ENCODE assay signal across 16 cellular contexts in genomic region chr2:27135471-27135955, GRCh38. TPM values are rescaled to one million over a fixed set of nuclear protein-coding genes. Genes with fewer than 3 reads are reported as not detected.
DNase-seq lines count a peak whose midpoint lies in the region; ATAC-seq and TF ChIP-seq lines count a peak whose summit lies in the region.
"Had no signal": no experiment of that assay in that cellular context is flagged by ENCODE, and none has a peak within 500 bp of the region (broad histone marks: within the 10 kb centered on the region; RNA-seq: fewer than 3 reads in every experiment).

No MANE protein-coding gene starts in this region.

- H3K36me3 ChIP-seq in OCI-LY3 (replicated peaks; ENCODE audit: low read depth, low read length) = peaks cover 26% of the 10 kb centered on the region

- no peaks in the 10 kb centered on the region for H3K9me3 ChIP-seq in OCI-LY3 (ENCODE audit: insufficient read depth, low read length)
- H3K9me3 ChIP-seq: esophagus muscularis mucosa had no signal

- no peak for TF ChIP-seq POLR2A in GM18505 (IDR thresholded peaks at IDR 0.05; ENCODE audit: borderline replicate concordance, extremely low read depth, insufficient read depth, insufficient read length)

- H3K9me3 Mint-ChIP-seq in activated T-cell treated with anti-CD3 and anti-CD28 coated beads, Interleukin-2, amount 50 U/mL, for 72 hours = no peaks in the 10 kb centered on the region
- H3K9me3 Mint-ChIP-seq in effector memory CD8-positive, alpha-beta T cell = no peaks in the 10 kb centered on the region
- no peaks in the 10 kb centered on the region for H3K9me3 Mint-ChIP-seq in stimulated activated effector memory CD8-positive, alpha-beta T cell treated with anti-CD3 and anti-CD28 coated beads, Interleukin-12 subunit alpha, Interleukin-12 subunit beta, amount 100 ng/mL, for 72 hours

- H3K4me1 Mint-ChIP-seq in activated T-cell treated with anti-CD3 and anti-CD28 coated beads, Interleukin-2, amount 50 U/mL, for 72 hours (ENCODE audit: low read depth) = peaks cover 20% of the 10 kb centered on the region
- peaks cover 18 to 29% of the 10 kb centered on the region in 2 donors for H3K4me1 Mint-ChIP-seq in effector memory CD8-positive, alpha-beta T cell (ENCODE audit: low read depth in 2 of 2)
- H3K4me1 Mint-ChIP-seq in stimulated activated effector memory CD8-positive, alpha-beta T cell treated with anti-CD3 and anti-CD28 coated beads, Interleukin-12 subunit alpha, Interleukin-12 subunit beta, amount 100 ng/mL, for 72 hours = peaks cover 22% of the 10 kb centered on the region

- no peaks in the 10 kb centered on the region for H3K27me3 ChIP-seq in OCI-LY3 (ENCODE audit: low read depth, low read length)
- H3K27me3 ChIP-seq: brain microvascular endothelial cell, esophagus muscularis mucosa had no signal

- peak overlapping the region; percentile 50 for H3K27ac Mint-ChIP-seq in activated T-cell treated with anti-CD3 and anti-CD28 coated beads, Interleukin-2, amount 50 U/mL, for 72 hours
- H3K27ac Mint-ChIP-seq in effector memory CD8-positive, alpha-beta T cell = peak overlapping the region in 1 of 2 donors; percentile 91
- H3K27ac Mint-ChIP-seq in stimulated activated effector memory CD8-positive, alpha-beta T cell treated with anti-CD3 and anti-CD28 coated beads, Interleukin-12 subunit alpha, Interleukin-12 subunit beta, amount 100 ng/mL, for 72 hours = peak overlapping the region; percentile 97

- H2AFZ ChIP-seq in OCI-LY3 (ENCODE audit: low read depth, low read length) = 0 out of 2 replicates have a peak overlapping the region, but pooled peaks have one; percentile 71

- H3K4me3 ChIP-seq in OCI-LY3 (ENCODE audit: low read length) = no peak overlapping the region

- H4K20me1 ChIP-seq in OCI-LY3 (ENCODE audit: insufficient read depth, low read length) = peaks cover 4% of the 10 kb centered on the region

- no peak overlapping the region for H3K27ac ChIP-seq in OCI-LY3 (ENCODE audit: low read length)
- H3K27ac ChIP-seq: brain microvascular endothelial cell had no signal

- H3K4me1 ChIP-seq in OCI-LY3 (ENCODE audit: low read length) = peaks cover 12% of the 10 kb centered on the region

- peaks cover 21% of the 10 kb centered on the region for H3K79me2 ChIP-seq in OCI-LY3 (ENCODE audit: low read length)

- H3K4me2 ChIP-seq in OCI-LY3 (ENCODE audit: low read length) = no peak overlapping the region; the same call in 1 of the 2 replicates

- no peak for DNase-seq in activated T-cell treated with anti-CD3 and anti-CD28 coated beads, Interleukin-2, amount 50 U/mL, for 72 hours
- DNase-seq in activated T-cell treated with anti-CD3 and anti-CD28 coated beads for 4 hours = no peak
- DNase-seq in effector memory CD8-positive, alpha-beta T cell = no peak
- DNase-seq in stimulated activated effector memory CD8-positive, alpha-beta T cell treated with anti-CD3 and anti-CD28 coated beads, Interleukin-12 subunit alpha, Interleukin-12 subunit beta, amount 100 ng/mL, for 72 hours (ENCODE audit: low spot score in 2 of 2) = no peak
- DNase-seq in SW 1271 (lab: John Stamatoyannopoulos, UW) = no peak
- DNase-seq in left ventricle myocardium superior = no peak
- DNase-seq: activated CD4-positive, alpha-beta T cell treated with anti-CD3 and anti-CD28 coated beads, Interleukin-2, amount 50 U/mL, for 48 hours; brain microvascular endothelial cell; Kasumi-1; NCI-H345; SIG-M5; stimulated activated CD4-positive, alpha-beta T cell treated with anti-CD3 and anti-CD28 coated beads, Interleukin-15, amount 100 ng/mL, for 24 hours had no signal

- ATAC-seq in activated T-cell treated with anti-CD3 and anti-CD28 coated beads, Interleukin-2, amount 50 U/mL, for 72 hours (replicated peaks in 1 of 2) = no peak
- ATAC-seq in effector memory CD8-positive, alpha-beta T cell (replicated peaks) = no peak
- ATAC-seq in stimulated activated effector memory CD8-positive, alpha-beta T cell treated with anti-CD3 and anti-CD28 coated beads, Interleukin-12 subunit alpha, Interleukin-12 subunit beta, amount 100 ng/mL, for 72 hours = no peak
- ATAC-seq in GM18505 (IDR thresholded peaks at IDR 0.05; ENCODE audit: unreplicated experiment) (no peak), left ventricle myocardium superior (no peak)

- no peak for TF ChIP-seq CTCF in OCI-LY3 (IDR thresholded peaks at IDR 0.05; ENCODE audit: low read depth, low read length)

- H3K4me3 Mint-ChIP-seq in activated T-cell treated with anti-CD3 and anti-CD28 coated beads, Interleukin-2, amount 50 U/mL, for 72 hours = peak overlapping the region; percentile 95 to 97
- peak overlapping the region; percentile 80 to 95 for H3K4me3 Mint-ChIP-seq in effector memory CD8-positive, alpha-beta T cell
- H3K4me3 Mint-ChIP-seq in stimulated activated effector memory CD8-positive, alpha-beta T cell treated with anti-CD3 and anti-CD28 coated beads, Interleukin-12 subunit alpha, Interleukin-12 subunit beta, amount 100 ng/mL, for 72 hours = peak overlapping the region; percentile 84

- H3K36me3 Mint-ChIP-seq in activated T-cell treated with anti-CD3 and anti-CD28 coated beads, Interleukin-2, amount 50 U/mL, for 72 hours (ENCODE audit: insufficient read depth in 2 of 2) = peaks cover 2 to 6% of the 10 kb centered on the region in 2 donors
- H3K36me3 Mint-ChIP-seq in effector memory CD8-positive, alpha-beta T cell (ENCODE audit: insufficient read depth) = peaks cover 38% of the 10 kb centered on the region
- peaks cover 37% of the 10 kb centered on the region for H3K36me3 Mint-ChIP-seq in stimulated activated effector memory CD8-positive, alpha-beta T cell treated with anti-CD3 and anti-CD28 coated beads, Interleukin-12 subunit alpha, Interleukin-12 subunit beta, amount 100 ng/mL, for 72 hours

- H3K27me3 Mint-ChIP-seq in activated T-cell treated with anti-CD3 and anti-CD28 coated beads, Interleukin-2, amount 50 U/mL, for 72 hours (ENCODE audit: low read depth) = no peaks in the 10 kb centered on the region
- no peaks in the 10 kb centered on the region for H3K27me3 Mint-ChIP-seq in effector memory CD8-positive, alpha-beta T cell

- H3K9ac ChIP-seq in OCI-LY3 (ENCODE audit: low read length) = no peak overlapping the region

- intact Hi-C loops in left ventricle myocardium superior (cut with micrococcal nuclease) = no loop called here

RNA-seq across cellular contexts. Expression of gene PREB, which starts 1.1 kb away (rescaled TPM):
- 10 to 100 TPM; 35.5 to 41.1 TPM for total RNA-seq in activated T-cell treated with anti-CD3 and anti-CD28 coated beads, Interleukin-2, amount 50 U/mL, for 72 hours
- 51.1 TPM for total RNA-seq in left ventricle myocardium superior

RNA-seq across cellular contexts. Expression of gene PRR30, which starts 3.7 kb away (rescaled TPM):
- not detected for total RNA-seq in activated T-cell treated with anti-CD3 and anti-CD28 coated beads, Interleukin-2, amount 50 U/mL, for 72 hours
- total RNA-seq in left ventricle myocardium superior = not detected
- total RNA-seq: esophagus muscularis mucosa, myocyte had no signal

RNA-seq across cellular contexts. Expression of gene ABHD1, which starts 11.9 kb away (rescaled TPM):
- total RNA-seq in activated T-cell treated with anti-CD3 and anti-CD28 coated beads, Interleukin-2, amount 50 U/mL, for 72 hours = under 1 TPM; 0.34 to 0.72 TPM
- 2.0 TPM for total RNA-seq in left ventricle myocardium superior
- total RNA-seq: myocyte had no signal

RNA-seq across cellular contexts. Expression of gene TCF23, which starts 13.3 kb away (rescaled TPM):
- total RNA-seq in activated T-cell treated with anti-CD3 and anti-CD28 coated beads, Interleukin-2, amount 50 U/mL, for 72 hours = not detected
- 0.10 TPM for total RNA-seq in left ventricle myocardium superior
- total RNA-seq: esophagus muscularis mucosa, myocyte had no signal

RNA-seq across cellular contexts. Expression of gene CGREF1, which starts 16.6 kb away (rescaled TPM):
- 1 to 10 TPM in 1 of 2 donors, under 1 TPM in 1; 0.81 to 2.4 TPM for total RNA-seq in activated T-cell treated with anti-CD3 and anti-CD28 coated beads, Interleukin-2, amount 50 U/mL, for 72 hours
- total RNA-seq in left ventricle myocardium superior = 0.87 TPM
